Comparison of ENCODE assay signal across 8 cellular contexts in the genomic region with DNA sequence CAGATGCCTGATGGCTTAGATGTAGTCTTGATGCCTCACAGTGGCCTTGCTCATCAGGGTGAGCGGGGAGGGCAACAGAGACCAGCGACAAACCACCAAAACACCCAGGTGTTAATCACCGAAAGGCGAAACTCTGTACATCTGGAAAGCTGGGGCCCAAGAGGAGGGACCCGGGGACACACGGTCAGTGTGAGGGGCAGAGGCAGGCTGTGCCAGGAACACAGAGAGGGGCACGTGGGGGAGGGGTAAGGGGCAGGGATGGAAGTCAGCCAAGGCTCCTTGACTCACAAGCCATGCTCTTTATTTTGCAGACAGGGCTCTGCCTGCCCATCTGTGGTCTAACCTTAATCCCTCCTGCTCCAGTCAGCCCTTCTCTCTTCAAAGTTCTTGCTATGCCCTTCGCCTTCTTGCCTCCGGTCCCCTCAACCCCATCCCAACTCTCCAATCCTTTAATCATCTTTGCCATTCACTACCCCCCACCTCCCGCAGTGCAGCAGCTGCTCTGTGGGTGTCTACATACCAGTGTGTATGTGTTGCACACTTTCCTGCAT. TPM values are rescaled to one million over a fixed set of nuclear protein-coding genes. Genes with fewer than 3 reads are reported as not detected.
DNase-seq lines count a peak whose midpoint lies in the region; ATAC-seq, FAIRE-seq and TF ChIP-seq lines count a peak whose summit lies in the region.

No MANE protein-coding gene starts in this region.

- H3K4me3 ChIP-seq in KMS-11 (IDR thresholded peaks at IDR 0.05; ENCODE audit: insufficient read depth, low read depth, low read length) = peak overlapping the region; percentile 92
- H3K4me3 ChIP-seq in osteoblast (ENCODE audit: insufficient read depth, low read length) = peak overlapping the region; percentile 49

- H3K27ac ChIP-seq in KMS-11 = peak overlapping the region; percentile 70
- H3K27ac ChIP-seq in osteoblast (ENCODE audit: low read depth, low read length) = peak overlapping the region; percentile 67

- H2AFZ ChIP-seq in KMS-11 (ENCODE audit: low read depth) (no peak overlapping the region), osteoblast (ENCODE audit: low read length) (no peak overlapping the region)

- H3K27me3 ChIP-seq in KMS-11 (ENCODE audit: insufficient read depth, low read depth) = no peaks in the 10 kb centered on the region
- H3K27me3 ChIP-seq in osteoblast (ENCODE audit: insufficient read depth, low read length) = no peaks in the 10 kb centered on the region

- DNase-seq in D721Med (ENCODE audit: insufficient read length, low spot score) = no peak
- peak; percentile 12 for DNase-seq in cerebellar cortex (ENCODE audit: low spot score)
- DNase-seq in osteoblast (ENCODE audit: insufficient read length, low spot score, missing footprints) = peak; percentile 94
- no peak for DNase-seq in OCI-M2 (lab: John Stamatoyannopoulos, UW; ENCODE audit: unreplicated experiment)
- no peak for DNase-seq in hippocampal formation (lab: John Stamatoyannopoulos, UW)
- DNase-seq in DMS53 (lab: John Stamatoyannopoulos, UW) = no peak

- H3K79me2 ChIP-seq in KMS-11 (ENCODE audit: insufficient read depth, low read depth) (peaks cover 91% of the 10 kb centered on the region), osteoblast (ENCODE audit: insufficient read depth, low read length) (peaks cover 93% of the 10 kb centered on the region)

- ATAC-seq in GM19452 (IDR thresholded peaks at IDR 0.05; ENCODE audit: unreplicated experiment) = no peak

- no peaks in the 10 kb centered on the region; the same call in 1 of the 2 replicates for H3K36me3 ChIP-seq in KMS-11 (ENCODE audit: insufficient read depth)
- H3K36me3 ChIP-seq in osteoblast (ENCODE audit: insufficient read depth, low read length) = peaks cover 6% of the 10 kb centered on the region

- no peaks in the 10 kb centered on the region for H3K9me3 ChIP-seq in osteoblast (ENCODE audit: low read depth, low read length)

- peak; percentile 11 for FAIRE-seq in D721Med (lab: Jason Lieb, UNC)

- H3K4me1 ChIP-seq in KMS-11 (ENCODE audit: low read depth, poor library complexity, severe bottlenecking) (peaks cover 78% of the 10 kb centered on the region), osteoblast (ENCODE audit: insufficient read depth, low read length) (peaks cover 58% of the 10 kb centered on the region)

- H3K4me2 ChIP-seq in KMS-11 (peak overlapping the region; percentile 99), osteoblast (ENCODE audit: insufficient read depth, low read length) (peak overlapping the region; percentile 92)

- no peaks in the 10 kb centered on the region; the same call in 1 of the 2 replicates for H4K20me1 ChIP-seq in KMS-11 (ENCODE audit: insufficient read depth)
- H4K20me1 ChIP-seq in osteoblast (ENCODE audit: insufficient read depth, low read length) = peaks cover 84% of the 10 kb centered on the region

- TF ChIP-seq CTCF in D721Med (IDR thresholded peaks at IDR 0.05; ENCODE audit: insufficient read depth, missing control alignments) = no peak
- TF ChIP-seq CTCF in KMS-11 (conservative IDR thresholded peaks at IDR 0.05; ENCODE audit: low read depth, low read length) = peak; percentile 14; the same call in 1 of the 2 replicates
- no peak for TF ChIP-seq CTCF in osteoblast (IDR thresholded peaks at IDR 0.05; ENCODE audit: extremely low read depth, low read depth, low read length)

- H3K9ac ChIP-seq in KMS-11 = peak overlapping the region; percentile 97; the same call in 1 of the 2 replicates

RNA-seq across cellular contexts. Expression of gene MEF2D, which starts 4.3 kb away (rescaled TPM):
- 12.4 and 14.1 TPM in 2 replicates for total RNA-seq in osteoblast

Comparison
In these comparisons a context has a peak if more than half of its experiments do, and no peak if none do; other contexts are left out.
1. DNase-seq: peak in cerebellar cortex (single experiment) and osteoblast (single experiment); none in D721Med (single experiment), OCI-M2 (single experiment), hippocampal formation (0 of 2) and DMS53 (single experiment).